Comparison of ENCODE assay signal across 16 cellular contexts in the genomic region with DNA sequence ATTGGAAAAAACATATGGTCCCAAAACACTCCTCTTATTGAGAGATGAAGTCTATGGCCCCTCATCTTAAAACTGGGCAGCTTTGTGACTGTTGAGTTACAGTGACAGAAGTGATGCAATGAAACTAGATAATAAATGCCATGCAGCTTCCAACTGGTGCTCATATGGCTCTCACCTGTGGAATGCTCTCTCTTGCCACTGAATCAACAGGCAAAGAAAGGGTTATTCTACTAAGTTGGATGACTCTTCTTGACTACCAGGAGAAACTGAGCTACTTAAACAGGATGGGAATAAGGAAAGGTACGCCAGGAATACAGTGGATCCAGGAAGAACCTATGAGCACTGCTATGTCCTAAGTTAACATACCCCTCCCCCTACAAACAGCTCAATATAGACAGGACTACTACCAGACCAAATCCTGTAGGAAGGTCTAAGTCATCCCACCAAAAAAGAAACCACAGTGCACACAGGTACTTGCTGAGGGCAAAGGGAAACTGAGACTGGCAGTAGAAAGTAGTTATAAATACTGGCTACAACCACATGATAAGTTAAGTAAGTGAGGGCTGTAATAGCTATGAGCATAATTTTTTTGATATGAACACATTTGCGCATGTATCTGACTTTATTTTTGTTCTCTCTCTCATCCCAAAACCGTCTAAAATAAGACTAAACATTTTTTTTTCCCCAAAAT.
DNase-seq lines count a peak whose midpoint lies in the region; ATAC-seq, FAIRE-seq and TF ChIP-seq lines count a peak whose summit lies in the region.
"Had no signal": no experiment of that assay in that cellular context is flagged by ENCODE, and none has a peak within 500 bp of the region (broad histone marks: within the 10 kb centered on the region; RNA-seq: fewer than 3 reads in every experiment).

No MANE protein-coding gene starts in this region.

- H3K9me3 Mint-ChIP-seq in activated CD4-positive, alpha-beta T cell treated with anti-CD3 and anti-CD28 coated beads, Interleukin-2, amount 10 ng/mL, durations not matched to agents 24 days and 14 days, result peaks cover 4% of the 10 kb centered on the region

- no peak overlapping the region for H3K27ac Mint-ChIP-seq in activated CD4-positive, alpha-beta T cell treated with anti-CD3 and anti-CD28 coated beads, Interleukin-2, amount 10 ng/mL, durations not matched to agents 24 days and 14 days
- H3K27ac Mint-ChIP-seq: CD4-positive, CD25-positive, alpha-beta regulatory T cell had no signal

- FAIRE-seq in H54 (lab: Jason Lieb, UNC) (peak; percentile 52), frontal cortex (lab: Jason Lieb, UNC) (no peak)
- FAIRE-seq: HepG2 had no signal

- DNase-seq in H54 (ENCODE audit: insufficient read length, low spot score), result no peak
- DNase-seq in sciatic nerve (ENCODE audit: low spot score), result no peak
- DNase-seq in activated CD4-positive, alpha-beta T cell treated with anti-CD3 and anti-CD28 coated beads, Interleukin-2, amount 10 ng/mL, durations not matched to agents 24 days and 14 days, result no peak
- no peak for DNase-seq in frontal cortex (ENCODE audit: low spot score in 2 of 2)
- DNase-seq: CD4-positive, CD25-positive, alpha-beta regulatory T cell; NCI-H1092; NCI-H146; NCI-H2081; NCI-H748 treated with DMSO at 0.1 percent for 48 hours; PC-9; SJCRH30 had no signal

- ATAC-seq in GM19324 (IDR thresholded peaks at IDR 0.05; ENCODE audit: low FRiP score, unreplicated experiment) (peak; percentile 53), HG03196 (IDR thresholded peaks at IDR 0.05; ENCODE audit: unreplicated experiment) (peak; percentile 57), sciatic nerve (no peak), GM19328 (IDR thresholded peaks at IDR 0.05; ENCODE audit: unreplicated experiment) (no peak)
- ATAC-seq: HCT116, HepG2 had no signal

- H3K27me3 Mint-ChIP-seq in activated CD4-positive, alpha-beta T cell treated with anti-CD3 and anti-CD28 coated beads, Interleukin-2, amount 10 ng/mL, durations not matched to agents 24 days and 14 days, result no peaks in the 10 kb centered on the region

- TF ChIP-seq POLR2A in H54 (IDR thresholded peaks at IDR 0.05; ENCODE audit: low read depth, low read length), result no peak

- H3K36me3 Mint-ChIP-seq in activated CD4-positive, alpha-beta T cell treated with anti-CD3 and anti-CD28 coated beads, Interleukin-2, amount 10 ng/mL, durations not matched to agents 24 days and 14 days (ENCODE audit: low read depth), result no peaks in the 10 kb centered on the region
- H3K36me3 Mint-ChIP-seq: CD4-positive, CD25-positive, alpha-beta regulatory T cell had no signal

- no peak overlapping the region for H3K4me3 Mint-ChIP-seq in activated CD4-positive, alpha-beta T cell treated with anti-CD3 and anti-CD28 coated beads, Interleukin-2, amount 10 ng/mL, durations not matched to agents 24 days and 14 days
- H3K4me3 Mint-ChIP-seq: CD4-positive, CD25-positive, alpha-beta regulatory T cell had no signal

- H3K4me1 Mint-ChIP-seq in activated CD4-positive, alpha-beta T cell treated with anti-CD3 and anti-CD28 coated beads, Interleukin-2, amount 10 ng/mL, durations not matched to agents 24 days and 14 days, result no peaks in the 10 kb centered on the region
- H3K4me1 Mint-ChIP-seq: CD4-positive, CD25-positive, alpha-beta regulatory T cell had no signal

- intact Hi-C loops in sciatic nerve (cut with DNase I), result no loop called here
- intact Hi-C loops in activated CD4-positive, alpha-beta T cell treated with anti-CD3 and anti-CD28 coated beads, Interleukin-2, amount 10 ng/mL, durations not matched to agents 24 days and 14 days (cut with micrococcal nuclease), result no loop called here

Comparison
In these comparisons a context has a peak if more than half of its experiments do, and no peak if none do; other contexts are left out.
1. ATAC-seq: peak in GM19324 (single experiment) and HG03196 (single experiment); none in sciatic nerve (single experiment) and GM19328 (single experiment).